Comparison of ENCODE assay signal across 8 cellular contexts in genomic region chr3:117407317-117407716, GRCh38.
A peak's percentile ranks its signal among the peaks of the same experiment; 100 is the strongest.
DNase-seq lines count a peak whose midpoint lies in the region; ATAC-seq and TF ChIP-seq lines count a peak whose summit lies in the region.

No MANE protein-coding gene starts in this region.

- H3K4me3 ChIP-seq in epithelial cell of proximal tubule (ENCODE audit: low read depth, low read length) (no peak overlapping the region), ovary (no peak overlapping the region)

- DNase-seq in D341Med (ENCODE audit: low spot score) (peak; percentile 43), M059J (ENCODE audit: low read depth) (peak; percentile 9), epithelial cell of proximal tubule (ENCODE audit: low read depth) (no peak), GM19238 (ENCODE audit: insufficient read length, low spot score) (no peak), medulla oblongata (ENCODE audit: extremely low spot score) (no peak), ovary (no peak)

- no peaks in the 10 kb centered on the region for H3K27me3 ChIP-seq in ovary

- no peaks in the 10 kb centered on the region for H3K36me3 ChIP-seq in ovary

- TF ChIP-seq CTCF in epithelial cell of proximal tubule (conservative IDR thresholded peaks at IDR 0.05; ENCODE audit: low read depth, low read length) = peak; percentile 63
- TF ChIP-seq CTCF in ovary (IDR thresholded peaks at IDR 0.05) = no peak

- ATAC-seq in GM21515 (IDR thresholded peaks at IDR 0.05; ENCODE audit: unreplicated experiment) (peak; percentile 69), GM21360 (IDR thresholded peaks at IDR 0.05; ENCODE audit: unreplicated experiment) (no peak)

- no peak for TF ChIP-seq POLR2A in ovary (IDR thresholded peaks at IDR 0.05)

- H3K4me1 ChIP-seq in ovary (ENCODE audit: insufficient read depth) = no peaks in the 10 kb centered on the region

- TF ChIP-seq EP300 in ovary (IDR thresholded peaks at IDR 0.05) = no peak

- intact Hi-C loops in ovary (cut with DNase I) = no loop called here

- H3K27ac ChIP-seq in ovary = no peak overlapping the region

- no peaks in the 10 kb centered on the region for H3K9me3 ChIP-seq in ovary

Comparison
In these comparisons a context has a peak if more than half of its experiments do, and no peak if none do; other contexts are left out.
1. DNase-seq: peak in D341Med (single experiment) and M059J (single experiment); none in epithelial cell of proximal tubule (single experiment), GM19238 (single experiment), medulla oblongata (single experiment) and ovary (0 of 5).